In the genomic region with DNA sequence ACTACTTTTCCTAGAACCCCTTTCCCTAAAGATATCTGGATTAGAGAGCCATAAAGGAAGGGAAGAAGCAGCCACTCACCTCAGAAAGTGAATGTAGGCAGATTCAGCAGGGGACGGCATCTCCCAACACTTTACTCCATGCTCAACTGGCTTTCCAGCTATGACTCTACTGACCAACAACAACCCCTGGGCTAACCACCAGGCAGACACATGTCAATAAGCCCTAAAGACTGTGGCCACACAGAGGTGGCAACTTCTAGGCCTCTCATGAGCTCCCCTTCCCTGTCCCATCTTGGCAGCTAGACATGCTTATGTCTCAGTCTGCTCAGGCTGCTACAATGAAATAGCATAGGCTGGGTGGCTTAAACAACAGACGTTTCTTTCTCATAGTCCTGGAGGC, we compare ENCODE assay signal across 10 cellular contexts.
"Had no signal": no experiment of that assay in that cellular context is flagged by ENCODE, and none has a peak within 500 bp of the region (broad histone marks: within the 10 kb centered on the region; RNA-seq: fewer than 3 reads in every experiment).

No MANE protein-coding gene starts in this region.

- H3K4me3 ChIP-seq: GM23248, HAP-1 had no signal

- ATAC-seq: HCT116, HepG2 had no signal

- H3K27ac ChIP-seq: GM23248, HL-60, KMS-11 had no signal

- FAIRE-seq: HepG2 had no signal

- H3K36me3 ChIP-seq: HAP-1 had no signal

- H3K9me3 ChIP-seq: HAP-1 had no signal

- H2AFZ ChIP-seq: GM23248 had no signal

- H3K9ac ChIP-seq: GM23248, KMS-11 had no signal

- H3K4me2 ChIP-seq: KMS-11 had no signal

- DNase-seq: GM23248, GOT3, H7, HFFc6, KBM-7 had no signal

- H3K4me1 ChIP-seq: HAP-1 had no signal
